ENCODE assay signal across 7 cellular contexts in genomic region chr5:37717613-37718431, GRCh38.
A peak's percentile ranks its signal among the peaks of the same experiment; 100 is the strongest.
DNase-seq lines count a peak whose midpoint lies in the region; ATAC-seq and TF ChIP-seq lines count a peak whose summit lies in the region.

No MANE protein-coding gene starts in this region.

- H3K36me3 ChIP-seq in Peyer's patch (no peaks in the 10 kb centered on the region), thyroid gland (no peaks in the 10 kb centered on the region)

- ATAC-seq in HG03159 (IDR thresholded peaks at IDR 0.05; ENCODE audit: unreplicated experiment), result no peak

- H3K27me3 ChIP-seq in Peyer's patch (no peaks in the 10 kb centered on the region), thyroid gland (no peaks in the 10 kb centered on the region)

- 45 to 49% methylated on average over 8 of the region's 8 CpGs for WGBS in thyroid gland, 2 donors

- DNase-seq in M059J (ENCODE audit: low read depth) (peak; percentile 87), Peyer's patch (peak in 2 of 3 donors; percentile 69 to 77), foreskin fibroblast (peak; percentile 42 to 71), thyroid gland (peak; percentile 17 to 21)
- no peak for DNase-seq in activated CD4-positive, CD25-positive, alpha-beta regulatory T cell (lab: John Stamatoyannopoulos, UW)
- no peak for DNase-seq in activated T-cell treated with anti-CD3 and anti-CD28 coated beads, Interleukin-2, amount 50 U/mL, for 1 hour

- H3K4me1 ChIP-seq in Peyer's patch (peaks cover 0 to 22% (median 0%) of the 10 kb centered on the region in 4 donors), thyroid gland (peaks cover 4 to 9% of the 10 kb centered on the region in 2 donors)

- H3K27ac ChIP-seq in Peyer's patch (peak overlapping the region in 2 of 4 donors; percentile 17 to 46), thyroid gland (no peak overlapping the region)

- TF ChIP-seq POLR2A in Peyer's patch (IDR thresholded peaks at IDR 0.05) (no peak), thyroid gland (IDR thresholded peaks at IDR 0.05) (no peak)

- intact Hi-C loops in thyroid gland (cut with DNase I), result no loop called here

- H3K9me3 ChIP-seq in Peyer's patch (no peaks in the 10 kb centered on the region), thyroid gland (no peaks in the 10 kb centered on the region)

- TF ChIP-seq CTCF in Peyer's patch (IDR thresholded peaks at IDR 0.05) (no peak), foreskin fibroblast (IDR thresholded peaks at IDR 0.05; ENCODE audit: low read depth, low read length) (no peak), thyroid gland (IDR thresholded peaks at IDR 0.05) (no peak)

- H3K4me3 ChIP-seq in Peyer's patch (no peak overlapping the region), foreskin fibroblast (ENCODE audit: low read depth in 1 of 2, low read length in 2 of 2) (no peak overlapping the region), thyroid gland (replicated peaks in 1 of 3) (no peak overlapping the region)

Comparison
In these comparisons a context has a peak if more than half of its experiments do, and no peak if none do; other contexts are left out.
1. DNase-seq: peak in M059J (single experiment), Peyer's patch (2 of 3), foreskin fibroblast (2 of 2) and thyroid gland (2 of 2); none in activated CD4-positive, CD25-positive, alpha-beta regulatory T cell (0 of 4) and activated T-cell treated with anti-CD3 and anti-CD28 coated beads, Interleukin-2, amount 50 U/mL, for 1 hour (single experiment).